9 cellular contexts compared by ENCODE assay signal in the genomic region with DNA sequence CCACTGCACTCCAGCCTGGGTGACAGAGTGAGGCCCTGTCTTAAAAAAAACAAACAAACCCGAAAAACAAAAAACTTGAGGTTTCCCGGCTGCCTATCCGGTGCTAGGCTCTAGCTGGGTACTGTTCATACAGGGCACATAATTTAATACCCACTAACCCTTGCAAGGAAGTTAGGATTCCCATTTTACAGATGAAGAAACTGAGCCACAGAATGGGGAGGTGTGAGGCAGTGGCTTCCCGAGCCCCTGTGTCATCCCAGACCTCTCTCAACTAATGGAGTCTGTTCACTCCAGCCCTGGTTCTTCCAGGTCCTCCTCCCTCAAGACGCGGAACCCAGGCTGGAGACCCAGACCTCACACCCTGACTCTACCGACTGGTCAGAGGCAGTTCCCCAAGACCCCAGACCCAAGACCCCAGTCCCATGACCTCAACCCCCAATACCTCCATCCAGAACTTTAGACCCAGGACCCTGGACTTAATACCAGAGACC. TPM values are rescaled to one million over a fixed set of nuclear protein-coding genes. Genes with fewer than 3 reads are reported as not detected.
DNase-seq lines count a peak whose midpoint lies in the region; ATAC-seq lines count a peak whose summit lies in the region.
"Had no signal": no experiment of that assay in that cellular context is flagged by ENCODE, and none has a peak within 500 bp of the region (broad histone marks: within the 10 kb centered on the region; RNA-seq: fewer than 3 reads in every experiment).

No MANE protein-coding gene starts in this region.

- peak; percentile 76 for DNase-seq in activated CD4-positive, alpha-beta T cell treated with anti-CD3 and anti-CD28 coated beads, Interleukin-2, amount 10 ng/mL, durations not matched to agents 24 days and 14 days
- no peak for DNase-seq in activated CD4-positive, alpha-beta T cell treated with anti-CD3 and anti-CD28 coated beads for 1 hour
- peak; percentile 17 to 44 (median 28) for DNase-seq in immature natural killer cell
- DNase-seq in GM19240 (ENCODE audit: insufficient read length, low spot score), result no peak
- DNase-seq in NCI-H1436 treated with DMSO at 0.1 percent for 48 hours (lab: John Stamatoyannopoulos, UW), result no peak

- peak overlapping the region; percentile 96 to 98 for H3K4me3 ChIP-seq in stomach smooth muscle (ENCODE audit: low read length in 2 of 2)

- no peaks in the 10 kb centered on the region for H3K27me3 ChIP-seq in stomach smooth muscle (ENCODE audit: control insufficient read depth in 1 of 2, insufficient read depth in 2 of 2, low read length in 2 of 2)

- peak overlapping the region; percentile 95 to 97 for H3K9ac ChIP-seq in stomach smooth muscle (ENCODE audit: low read length in 2 of 2)

- peak overlapping the region; percentile 99 for H3K4me3 Mint-ChIP-seq in activated CD4-positive, alpha-beta T cell treated with anti-CD3 and anti-CD28 coated beads, Interleukin-2, amount 10 ng/mL, durations not matched to agents 24 days and 14 days
- H3K4me3 Mint-ChIP-seq in activated naive CD4-positive, alpha-beta T cell treated with anti-CD3 and anti-CD28 coated beads, Interleukin-2, amount 50 U/mL, for 24 hours, result peak overlapping the region; percentile 99
- H3K4me3 Mint-ChIP-seq in immature natural killer cell, result peak overlapping the region; percentile 91 to 97 (median 96)

- H3K4me1 Mint-ChIP-seq in activated CD4-positive, alpha-beta T cell treated with anti-CD3 and anti-CD28 coated beads, Interleukin-2, amount 10 ng/mL, durations not matched to agents 24 days and 14 days, result peaks cover 27% of the 10 kb centered on the region
- peaks cover 36% of the 10 kb centered on the region for H3K4me1 Mint-ChIP-seq in activated naive CD4-positive, alpha-beta T cell treated with anti-CD3 and anti-CD28 coated beads, Interleukin-2, amount 50 U/mL, for 24 hours
- H3K4me1 Mint-ChIP-seq in immature natural killer cell, result peaks cover 31 to 41% of the 10 kb centered on the region in 2 donors

- no peaks in the 10 kb centered on the region for H3K9me3 ChIP-seq in stomach smooth muscle (ENCODE audit: control insufficient read depth in 2 of 2, low read length in 2 of 2)

- H3K27me3 Mint-ChIP-seq in activated CD4-positive, alpha-beta T cell treated with anti-CD3 and anti-CD28 coated beads, Interleukin-2, amount 10 ng/mL, durations not matched to agents 24 days and 14 days, result peaks cover 5% of the 10 kb centered on the region
- H3K27me3 Mint-ChIP-seq in activated naive CD4-positive, alpha-beta T cell treated with anti-CD3 and anti-CD28 coated beads, Interleukin-2, amount 50 U/mL, for 24 hours, result no peaks in the 10 kb centered on the region
- H3K27me3 Mint-ChIP-seq in immature natural killer cell (ENCODE audit: low read depth in 3 of 3), result peaks cover 12 to 20% (median 18%) of the 10 kb centered on the region in 3 donors

- intact Hi-C loops in activated CD4-positive, alpha-beta T cell treated with anti-CD3 and anti-CD28 coated beads, Interleukin-2, amount 10 ng/mL, durations not matched to agents 24 days and 14 days (cut with micrococcal nuclease), result loop anchor here (1.0 to 5.0 kb wide), 4 partner anchors 61 to 226 kb away; a partner anchor contains a TSS

- H3K9me3 Mint-ChIP-seq in activated CD4-positive, alpha-beta T cell treated with anti-CD3 and anti-CD28 coated beads, Interleukin-2, amount 10 ng/mL, durations not matched to agents 24 days and 14 days, result no peaks in the 10 kb centered on the region
- H3K9me3 Mint-ChIP-seq in activated naive CD4-positive, alpha-beta T cell treated with anti-CD3 and anti-CD28 coated beads, Interleukin-2, amount 50 U/mL, for 24 hours, result no peaks in the 10 kb centered on the region
- H3K9me3 Mint-ChIP-seq in immature natural killer cell, result peaks cover 0 to 3% (median 0%) of the 10 kb centered on the region in 6 donors

- peaks cover 5 to 19% of the 10 kb centered on the region in 2 donors for H3K36me3 ChIP-seq in stomach smooth muscle (ENCODE audit: control insufficient read depth in 2 of 2, insufficient read depth in 2 of 2, low read length in 2 of 2)

- no peak for ATAC-seq in GM21390 (IDR thresholded peaks at IDR 0.05; ENCODE audit: unreplicated experiment)

- H3K4me1 ChIP-seq in stomach smooth muscle (ENCODE audit: control insufficient read depth, insufficient read depth, low read length), result peaks cover 32% of the 10 kb centered on the region

- peaks cover 35% of the 10 kb centered on the region for H3K36me3 Mint-ChIP-seq in activated CD4-positive, alpha-beta T cell treated with anti-CD3 and anti-CD28 coated beads, Interleukin-2, amount 10 ng/mL, durations not matched to agents 24 days and 14 days (ENCODE audit: low read depth)
- peaks cover 6% of the 10 kb centered on the region for H3K36me3 Mint-ChIP-seq in activated naive CD4-positive, alpha-beta T cell treated with anti-CD3 and anti-CD28 coated beads, Interleukin-2, amount 50 U/mL, for 24 hours
- peaks cover 0 to under 1% (median 0%) of the 10 kb centered on the region in 3 donors for H3K36me3 Mint-ChIP-seq in immature natural killer cell

- peak overlapping the region; percentile 99 for H3K27ac Mint-ChIP-seq in activated CD4-positive, alpha-beta T cell treated with anti-CD3 and anti-CD28 coated beads, Interleukin-2, amount 10 ng/mL, durations not matched to agents 24 days and 14 days
- H3K27ac Mint-ChIP-seq in activated naive CD4-positive, alpha-beta T cell treated with anti-CD3 and anti-CD28 coated beads, Interleukin-2, amount 50 U/mL, for 24 hours, result peak overlapping the region; percentile 96
- peak overlapping the region; percentile 95 to 100 (median 96) for H3K27ac Mint-ChIP-seq in immature natural killer cell

- H3K27ac ChIP-seq in stomach smooth muscle (ENCODE audit: low read length), result peak overlapping the region; percentile 75

RNA-seq across cellular contexts. Expression of a gene that starts 0.6 kb away (rescaled TPM):
- total RNA-seq in activated CD4-positive, alpha-beta T cell treated with anti-CD3 and anti-CD28 coated beads, Interleukin-2, amount 10 ng/mL, durations not matched to agents 24 days and 14 days, result 41.5 and 48.7 TPM in 2 replicates
- polyA plus RNA-seq in immature natural killer cell, result 10 to 100 TPM; 24.2 to 32.4 (median 31.2) TPM

RNA-seq across cellular contexts. Expression of a gene that starts 1.6 kb away (rescaled TPM):
- 91.4 and 96.6 TPM in 2 replicates for total RNA-seq in activated CD4-positive, alpha-beta T cell treated with anti-CD3 and anti-CD28 coated beads, Interleukin-2, amount 10 ng/mL, durations not matched to agents 24 days and 14 days
- 100 to 1,000 TPM; 116 to 167 (median 122) TPM for polyA plus RNA-seq in immature natural killer cell

RNA-seq across cellular contexts. Expression of a gene that starts 11.1 kb away (rescaled TPM):
- not detected in 2 replicates for total RNA-seq in activated CD4-positive, alpha-beta T cell treated with anti-CD3 and anti-CD28 coated beads, Interleukin-2, amount 10 ng/mL, durations not matched to agents 24 days and 14 days
- not detected for polyA plus RNA-seq in immature natural killer cell
- polyA plus RNA-seq: adipose tissue had no signal

RNA-seq across cellular contexts. Expression of a gene that starts 25.3 kb away (rescaled TPM):
- total RNA-seq in activated CD4-positive, alpha-beta T cell treated with anti-CD3 and anti-CD28 coated beads, Interleukin-2, amount 10 ng/mL, durations not matched to agents 24 days and 14 days, result 31.6 and 32.3 TPM in 2 replicates
- polyA plus RNA-seq in immature natural killer cell, result 100 to 1,000 TPM; 326 to 436 (median 418) TPM

RNA-seq across cellular contexts. Expression of a gene that starts 52.7 kb away (rescaled TPM):
- total RNA-seq in activated CD4-positive, alpha-beta T cell treated with anti-CD3 and anti-CD28 coated beads, Interleukin-2, amount 10 ng/mL, durations not matched to agents 24 days and 14 days, result 0.09 TPM in 1 of 2 replicates, not detected in the other
- under 1 TPM in 1 of 3 donors, not detected in 2; 0.34 TPM for polyA plus RNA-seq in immature natural killer cell

Comparison
In these comparisons a context has a peak if more than half of its experiments do, and no peak if none do; other contexts are left out.
1. DNase-seq: peak in activated CD4-positive, alpha-beta T cell treated with anti-CD3 and anti-CD28 coated beads, Interleukin-2, amount 10 ng/mL, durations not matched to agents 24 days and 14 days (single experiment) and immature natural killer cell (3 of 3); none in activated CD4-positive, alpha-beta T cell treated with anti-CD3 and anti-CD28 coated beads for 1 hour (single experiment), GM19240 (single experiment) and NCI-H1436 treated with DMSO at 0.1 percent for 48 hours (single experiment).
2. Peak in every context shown above with its lines, with median percentiles within 50 percentile points of each other: H3K27ac Mint-ChIP-seq and H3K4me3 Mint-ChIP-seq.